In the genomic region with DNA sequence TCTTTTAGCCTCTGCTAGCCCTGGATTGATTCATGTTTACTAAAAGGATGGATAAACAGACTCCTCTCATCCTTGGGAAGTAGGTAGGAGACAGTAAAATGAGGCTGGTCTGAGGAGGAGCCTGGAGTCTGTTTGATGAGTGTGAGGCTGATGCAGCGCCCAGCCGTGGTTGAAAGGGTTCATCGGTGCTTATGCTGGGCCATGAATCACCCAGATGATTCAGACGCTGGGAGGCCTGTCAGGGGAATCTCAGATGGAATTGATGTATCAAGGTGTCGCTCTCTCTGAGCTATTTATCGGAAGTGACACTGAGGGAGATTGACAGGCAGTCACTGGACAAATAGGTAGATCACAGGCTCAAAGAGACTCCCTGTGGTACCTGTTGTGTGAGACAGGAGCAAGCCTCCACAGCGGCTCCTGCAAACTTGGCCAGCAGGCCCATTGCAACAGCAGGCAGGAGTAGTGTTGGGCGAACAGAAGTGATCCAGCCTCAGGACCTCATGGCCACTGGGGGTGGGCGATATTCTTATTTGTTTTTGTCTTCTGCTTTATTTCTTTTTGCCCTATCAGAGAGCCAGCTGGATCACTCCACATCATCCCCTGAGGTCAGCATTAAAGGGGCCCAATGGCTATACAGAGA, we compare ENCODE assay signal across 9 cellular contexts.
DNase-seq lines count a peak whose midpoint lies in the region; ATAC-seq and TF ChIP-seq lines count a peak whose summit lies in the region.
"Had no signal": no experiment of that assay in that cellular context is flagged by ENCODE, and none has a peak within 500 bp of the region (broad histone marks: within the 10 kb centered on the region; RNA-seq: fewer than 3 reads in every experiment).

No MANE protein-coding gene starts in this region.

- CTCF ChIA-PET in Panc1 (lab: Charles Lee) = no interaction called here

- H2BK5ac ChIP-seq in trophoblast cell (ENCODE audit: low read depth, low read length, poor library complexity) = no peak overlapping the region

- H4K91ac ChIP-seq in trophoblast cell (ENCODE audit: low read depth, low read length) = no peak overlapping the region

- DNase-seq in EH (ENCODE audit: low read depth) (peak; percentile 74), Panc1 (ENCODE audit: low read depth, low spot score) (peak; percentile 46), epithelial cell of esophagus (ENCODE audit: low read depth) (peak; percentile 19), trophoblast cell (peak; percentile 65 to 71), mucosa of descending colon (no peak), GM10266 (ENCODE audit: extremely low spot score) (no peak), NCI-H146 treated with DMSO at 0.1 percent for 48 hours (lab: John Stamatoyannopoulos, UW; ENCODE audit: unreplicated experiment) (no peak)
- DNase-seq: activated CD4-positive, CD25-positive, alpha-beta regulatory T cell treated with anti-CD3 and anti-CD28 coated beads, Interleukin-2, amount 50 U/mL, for 72 hours; immature natural killer cell had no signal

- no peak overlapping the region for H4K8ac ChIP-seq in trophoblast cell (ENCODE audit: low read depth, low read length)

- H3K4me2 ChIP-seq in trophoblast cell (ENCODE audit: low read length) = no peak overlapping the region

- H3K9me3 ChIP-seq in Panc1 (ENCODE audit: control insufficient read depth, insufficient read depth, low read depth, low read length) = no peaks in the 10 kb centered on the region
- no peaks in the 10 kb centered on the region for H3K9me3 ChIP-seq in trophoblast cell (ENCODE audit: insufficient read depth, low read depth, low read length)
- H3K9me3 ChIP-seq in mucosa of descending colon = no peaks in the 10 kb centered on the region

- POLR2A ChIA-PET in Panc1 (lab: Charles Lee) = no interaction called here

- no peak for ATAC-seq in Panc1
- no peak for ATAC-seq in mucosa of descending colon

- WGBS in trophoblast cell (ENCODE audit: extremely low coverage, insufficient coverage, insufficient read length) = no CpG with 5 or more reads among the region's 9 CpGs

- intact Hi-C loops in Panc1 (cut with micrococcal nuclease; ENCODE audit: unreplicated experiment) = no loop called here
- intact Hi-C loops in mucosa of descending colon (cut with DNase I, micrococcal nuclease) = no loop called here

- TF ChIP-seq CTCF in Panc1 (IDR thresholded peaks at IDR 0.05) (no peak), epithelial cell of esophagus (IDR thresholded peaks at IDR 0.05; ENCODE audit: insufficient read depth, low read depth, low read length, missing control alignments) (no peak), mucosa of descending colon (IDR thresholded peaks at IDR 0.05) (no peak), GM10266 (IDR thresholded peaks at IDR 0.05; ENCODE audit: control insufficient read depth, insufficient read depth, low read depth, missing control alignments) (no peak)

- no peak overlapping the region for H3K4ac ChIP-seq in trophoblast cell (ENCODE audit: low read depth, low read length)

- H2AK5ac ChIP-seq in trophoblast cell (ENCODE audit: low read length) = no peak overlapping the region

- H3K23ac ChIP-seq in trophoblast cell (ENCODE audit: low read length) = no peak overlapping the region

- H4K12ac ChIP-seq in trophoblast cell (ENCODE audit: low read depth, low read length) = no peak overlapping the region

- H3K9ac ChIP-seq in trophoblast cell (ENCODE audit: low read length) = no peak overlapping the region

- H3K79me1 ChIP-seq in trophoblast cell (ENCODE audit: low read length) = no peaks in the 10 kb centered on the region

- H3K36me3 ChIP-seq in Panc1 (ENCODE audit: control insufficient read depth, insufficient read depth, low read length) (no peaks in the 10 kb centered on the region), trophoblast cell (ENCODE audit: control insufficient read depth in 1 of 2, insufficient read depth in 2 of 2, low read length in 2 of 2) (no peaks in the 10 kb centered on the region), mucosa of descending colon (ENCODE audit: low read depth) (no peaks in the 10 kb centered on the region)

- H3K4me1 ChIP-seq in Panc1 (ENCODE audit: control insufficient read depth, insufficient read depth, low read length) = no peaks in the 10 kb centered on the region
- peaks cover 2 to 10% of the 10 kb centered on the region in 2 experiments for H3K4me1 ChIP-seq in trophoblast cell (ENCODE audit: control insufficient read depth in 1 of 2, insufficient read depth in 2 of 2, low read length in 2 of 2)
- no peaks in the 10 kb centered on the region for H3K4me1 ChIP-seq in mucosa of descending colon (ENCODE audit: low read depth)

- H2AFZ ChIP-seq in trophoblast cell (ENCODE audit: insufficient read depth, low read length, poor library complexity) = no peak overlapping the region

- H2BK120ac ChIP-seq in trophoblast cell (ENCODE audit: insufficient read depth, low read length, poor library complexity) = no peak overlapping the region

- in situ Hi-C loops in Panc1 (cut with HindIII; ENCODE audit: low pct_unique_long_range_greater_than_20kb, low sequenced_read_pairs) = no loop called here

- no TSS peak for BruUV-seq in Panc1 (replicated peaks; lab: Mats Ljungman, UMichigan)

- no peak overlapping the region for H2BK12ac ChIP-seq in trophoblast cell (ENCODE audit: low read length)

- H3K27ac ChIP-seq in Panc1 (ENCODE audit: low read length) = no peak overlapping the region
- H3K27ac ChIP-seq in trophoblast cell (ENCODE audit: low read depth, low read length) = no peak overlapping the region

- H3K27me3 ChIP-seq in Panc1 (ENCODE audit: control insufficient read depth, insufficient read depth, low read length) = no peaks in the 10 kb centered on the region
- no peaks in the 10 kb centered on the region for H3K27me3 ChIP-seq in trophoblast cell (ENCODE audit: insufficient read depth, low read length)

- H3K79me2 ChIP-seq in trophoblast cell (ENCODE audit: control insufficient read depth, insufficient read depth, low read length, poor library complexity) = no peaks in the 10 kb centered on the region

- no peak overlapping the region for H3K18ac ChIP-seq in trophoblast cell (ENCODE audit: low read length)

- H3K4me3 ChIP-seq in Panc1 (ENCODE audit: low read depth in 2 of 2, low read length in 2 of 2) (no peak overlapping the region), epithelial cell of esophagus (ENCODE audit: low read length) (no peak overlapping the region), trophoblast cell (ENCODE audit: low read depth, low read length) (no peak overlapping the region), mucosa of descending colon (no peak overlapping the region)

- H3K14ac ChIP-seq in trophoblast cell (ENCODE audit: low read length) = no peak overlapping the region

Comparison
In these comparisons a context has a peak if more than half of its experiments do, and no peak if none do; other contexts are left out.
1. DNase-seq: peak in EH (single experiment), Panc1 (single experiment), epithelial cell of esophagus (single experiment) and trophoblast cell (2 of 2); none in mucosa of descending colon (0 of 3), GM10266 (single experiment) and NCI-H146 treated with DMSO at 0.1 percent for 48 hours (single experiment).